21 cellular contexts compared by ENCODE assay signal in genomic region chr1:95058974-95059373, GRCh38. TPM values are rescaled to one million over a fixed set of nuclear protein-coding genes. Genes with fewer than 3 reads are reported as not detected.
"Had no signal": no experiment of that assay in that cellular context is flagged by ENCODE, and none has a peak within 500 bp of the region (broad histone marks: within the 10 kb centered on the region; RNA-seq: fewer than 3 reads in every experiment).

No MANE protein-coding gene starts in this region.

- H3K36me3 ChIP-seq: ovary had no signal

- H3K4me1 ChIP-seq: esophagus squamous epithelium, sigmoid colon, stomach had no signal

- FAIRE-seq: frontal cortex had no signal

- H3K4me3 ChIP-seq: coronary artery, esophagus squamous epithelium, lung, ovary, sigmoid colon, stomach, tibial artery had no signal

- H3K27ac ChIP-seq: esophagus squamous epithelium, ovary, sigmoid colon, stomach, tibial artery had no signal

- H3K9me3 ChIP-seq: esophagus squamous epithelium, ovary, sigmoid colon, stomach, tibial artery had no signal

- ATAC-seq: left lobe of liver; natural killer cell; stimulated activated effector memory CD8-positive, alpha-beta T cell treated with anti-CD3 and anti-CD28 coated beads, Interleukin-12 subunit alpha, Interleukin-12 subunit beta, amount 100 ng/mL, for 72 hours had no signal

- H3K27me3 ChIP-seq: esophagus squamous epithelium, ovary, sigmoid colon, stomach, tibial artery had no signal

- DNase-seq: dermis blood vessel endothelial cell; effector memory CD4-positive, alpha-beta T cell; erythroblast; esophagus squamous epithelium; hypothalamus; immature natural killer cell; islet precursor cell; natural killer cell; occipital lobe; sigmoid colon; stimulated activated CD4-positive, alpha-beta T cell treated with anti-CD3 and anti-CD28 coated beads, Interleukin-2, amount 100 ng/mL, for 24 hours; stimulated activated CD4-positive, alpha-beta T cell treated with anti-CD3 and anti-CD28 coated beads, Interleukin-4, amount 100 ng/mL, for 24 hours; stimulated activated naive CD4-positive, alpha-beta T cell treated with Interleukin-2 at 50 U/mL for 16 hours; stomach; tibial artery had no signal

RNA-seq across cellular contexts. Expression of gene TLCD4, which starts 58.2 kb away (rescaled TPM):
- polyA plus RNA-seq: immature natural killer cell had no signal
